Comparison of ENCODE assay signal across 1 cellular context in the genomic region with DNA sequence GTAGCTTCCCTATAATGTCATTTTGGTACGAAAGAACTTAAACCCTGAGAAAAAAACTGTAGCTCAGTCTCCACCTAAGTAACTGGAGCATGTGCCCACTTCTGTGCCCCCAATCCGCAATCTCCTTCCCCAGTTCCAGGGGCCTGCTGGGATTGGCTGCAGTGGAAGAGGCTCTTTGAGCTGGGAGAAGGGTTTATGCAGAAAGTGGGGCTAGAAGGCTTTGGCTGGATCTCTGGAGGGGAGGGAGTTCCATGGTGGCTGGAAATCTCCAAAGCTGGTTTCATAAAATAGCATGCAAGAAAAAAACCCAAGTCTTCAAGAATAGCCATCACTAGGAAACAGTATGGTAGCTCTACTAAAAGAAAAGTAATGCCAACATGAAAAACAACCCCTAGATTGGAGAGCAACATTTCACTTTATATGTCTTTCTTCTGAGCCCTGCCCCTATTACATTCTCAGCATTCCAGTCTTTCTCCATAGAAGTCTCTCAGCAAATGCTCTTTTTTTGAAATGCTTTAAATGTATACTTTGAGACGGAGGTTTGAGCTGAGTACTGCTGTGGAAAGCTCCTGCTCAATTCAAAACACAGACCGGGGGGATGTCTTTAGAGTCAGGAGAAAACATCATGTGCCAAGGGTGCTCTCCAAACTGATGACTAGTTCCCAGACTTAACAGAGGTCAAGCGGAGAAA.
TF ChIP-seq lines count a peak whose summit lies in the region.

No MANE protein-coding gene starts in this region.

TF ChIP-seq in GM23338, 12 proteins besides CTCF, POLR2A, EP300 and RAD21 (continued from another document):
- no peak for TF ChIP-seq ZNF462 (CRISPR knock-in tag; IDR thresholded peaks at IDR 0.05)
